In genomic region chr20:48613926-48614325, GRCh38 we compare ENCODE assay signal across 17 cellular contexts.
DNase-seq lines count a peak whose midpoint lies in the region; ATAC-seq and TF ChIP-seq lines count a peak whose summit lies in the region.
"Had no signal": no experiment of that assay in that cellular context is flagged by ENCODE, and none has a peak within 500 bp of the region (broad histone marks: within the 10 kb centered on the region; RNA-seq: fewer than 3 reads in every experiment).

No MANE protein-coding gene starts in this region.

- H3K36me3 Mint-ChIP-seq in activated naive CD8-positive, alpha-beta T cell treated with anti-CD3 and anti-CD28 coated beads, Interleukin-2, amount 10 ng/mL, durations not matched to agents 7 days and 5 days = no peaks in the 10 kb centered on the region
- no peaks in the 10 kb centered on the region for H3K36me3 Mint-ChIP-seq in activated naive CD8-positive, alpha-beta T cell treated with anti-CD3 and anti-CD28 coated beads, Interleukin-2, amount 50 U/mL, for 24 hours (ENCODE audit: low read depth)
- H3K36me3 Mint-ChIP-seq: CD8-positive, alpha-beta memory T cell had no signal

- H3K36me3 ChIP-seq in upper lobe of right lung (no peaks in the 10 kb centered on the region), MG63 (no peaks in the 10 kb centered on the region)
- H3K36me3 ChIP-seq: BLaER1 had no signal

- H3K9me3 ChIP-seq in upper lobe of right lung (no peaks in the 10 kb centered on the region), MG63 (no peaks in the 10 kb centered on the region)
- H3K9me3 ChIP-seq: BLaER1, Caco-2 had no signal

- H3K4me3 Mint-ChIP-seq in activated naive CD8-positive, alpha-beta T cell treated with anti-CD3 and anti-CD28 coated beads, Interleukin-2, amount 10 ng/mL, durations not matched to agents 7 days and 5 days = no peak overlapping the region
- no peak overlapping the region for H3K4me3 Mint-ChIP-seq in activated naive CD8-positive, alpha-beta T cell treated with anti-CD3 and anti-CD28 coated beads, Interleukin-2, amount 50 U/mL, for 24 hours
- H3K4me3 Mint-ChIP-seq: CD8-positive, alpha-beta memory T cell; GM23338 had no signal

- H3K27ac Mint-ChIP-seq in activated naive CD8-positive, alpha-beta T cell treated with anti-CD3 and anti-CD28 coated beads, Interleukin-2, amount 10 ng/mL, durations not matched to agents 7 days and 5 days = no peak overlapping the region
- H3K27ac Mint-ChIP-seq in activated naive CD8-positive, alpha-beta T cell treated with anti-CD3 and anti-CD28 coated beads, Interleukin-2, amount 50 U/mL, for 24 hours = no peak overlapping the region
- H3K27ac Mint-ChIP-seq: CD8-positive, alpha-beta memory T cell; GM23338 had no signal

- no peak for ATAC-seq in activated naive CD8-positive, alpha-beta T cell treated with anti-CD3 and anti-CD28 coated beads, Interleukin-2, amount 10 ng/mL, durations not matched to agents 7 days and 5 days (ENCODE audit: low read depth)
- ATAC-seq in activated naive CD8-positive, alpha-beta T cell treated with anti-CD3 and anti-CD28 coated beads, Interleukin-2, amount 50 U/mL, for 24 hours = no peak
- ATAC-seq in omental fat pad (ENCODE audit: low FRiP score) = no peak
- ATAC-seq in upper lobe of right lung = no peak
- ATAC-seq in GM21619 (IDR thresholded peaks at IDR 0.05; ENCODE audit: unreplicated experiment) = no peak
- ATAC-seq: GM23338 had no signal

- peak; percentile 9 for DNase-seq in activated naive CD8-positive, alpha-beta T cell treated with anti-CD3 and anti-CD28 coated beads, Interleukin-2, amount 10 ng/mL, durations not matched to agents 7 days and 5 days
- no peak for DNase-seq in activated naive CD8-positive, alpha-beta T cell treated with anti-CD3 and anti-CD28 coated beads, Interleukin-2, amount 50 U/mL, for 24 hours
- DNase-seq in omental fat pad (ENCODE audit: low spot score) (peak; percentile 3), upper lobe of right lung (peak; percentile 23), MG63 (no peak), SHP77 (lab: John Stamatoyannopoulos, UW) (no peak)
- DNase-seq: 8988T; AML-193; CD8-positive, alpha-beta memory T cell; DMS53; GF-D8; H7; IMR-90 had no signal

- no peak overlapping the region for H3K27ac ChIP-seq in upper lobe of right lung
- H3K27ac ChIP-seq: BLaER1 had no signal

- no peaks in the 10 kb centered on the region for H3K27me3 ChIP-seq in upper lobe of right lung
- H3K27me3 ChIP-seq in MG63 = peaks cover 26% of the 10 kb centered on the region; the same call in 1 of the 2 replicates
- H3K27me3 ChIP-seq: BLaER1 had no signal

- no peak for TF ChIP-seq CTCF in omental fat pad (IDR thresholded peaks at IDR 0.05)
- no peak for TF ChIP-seq CTCF in upper lobe of right lung (IDR thresholded peaks at IDR 0.05)

- H3K4me1 ChIP-seq in upper lobe of right lung = no peaks in the 10 kb centered on the region

- H3K4me3 ChIP-seq in upper lobe of right lung (no peak overlapping the region), MG63 (no peak overlapping the region)
- H3K4me3 ChIP-seq: BLaER1, GM23338 had no signal

- H3K4me1 Mint-ChIP-seq in activated naive CD8-positive, alpha-beta T cell treated with anti-CD3 and anti-CD28 coated beads, Interleukin-2, amount 10 ng/mL, durations not matched to agents 7 days and 5 days = peaks cover 3% of the 10 kb centered on the region
- H3K4me1 Mint-ChIP-seq in activated naive CD8-positive, alpha-beta T cell treated with anti-CD3 and anti-CD28 coated beads, Interleukin-2, amount 50 U/mL, for 24 hours = peaks cover 16% of the 10 kb centered on the region

- intact Hi-C loops in upper lobe of right lung (cut with DNase I) = no loop called here

- no peaks in the 10 kb centered on the region for H3K9me3 Mint-ChIP-seq in activated naive CD8-positive, alpha-beta T cell treated with anti-CD3 and anti-CD28 coated beads, Interleukin-2, amount 10 ng/mL, durations not matched to agents 7 days and 5 days
- H3K9me3 Mint-ChIP-seq in activated naive CD8-positive, alpha-beta T cell treated with anti-CD3 and anti-CD28 coated beads, Interleukin-2, amount 50 U/mL, for 24 hours = no peaks in the 10 kb centered on the region
- H3K9me3 Mint-ChIP-seq: CD8-positive, alpha-beta memory T cell; GM23338 had no signal

- POLR2A ChIA-PET in activated naive CD8-positive, alpha-beta T cell treated with anti-CD3 and anti-CD28 coated beads, Interleukin-2, amount 10 ng/mL, durations not matched to agents 7 days and 5 days (lab: Charles Lee) = no interaction called here

- H3K27me3 Mint-ChIP-seq in activated naive CD8-positive, alpha-beta T cell treated with anti-CD3 and anti-CD28 coated beads, Interleukin-2, amount 10 ng/mL, durations not matched to agents 7 days and 5 days = peaks cover 6% of the 10 kb centered on the region
- no peaks in the 10 kb centered on the region for H3K27me3 Mint-ChIP-seq in activated naive CD8-positive, alpha-beta T cell treated with anti-CD3 and anti-CD28 coated beads, Interleukin-2, amount 50 U/mL, for 24 hours
- H3K27me3 Mint-ChIP-seq: CD8-positive, alpha-beta memory T cell had no signal

Comparison
In these comparisons a context has a peak if more than half of its experiments do, and no peak if none do; other contexts are left out.
1. DNase-seq: peak in activated naive CD8-positive, alpha-beta T cell treated with anti-CD3 and anti-CD28 coated beads, Interleukin-2, amount 10 ng/mL, durations not matched to agents 7 days and 5 days (single experiment), omental fat pad (single experiment) and upper lobe of right lung (single experiment); none in activated naive CD8-positive, alpha-beta T cell treated with anti-CD3 and anti-CD28 coated beads, Interleukin-2, amount 50 U/mL, for 24 hours (single experiment), MG63 (single experiment) and SHP77 (0 of 2).